Comparison of ENCODE assay signal across 8 cellular contexts in the genomic region with DNA sequence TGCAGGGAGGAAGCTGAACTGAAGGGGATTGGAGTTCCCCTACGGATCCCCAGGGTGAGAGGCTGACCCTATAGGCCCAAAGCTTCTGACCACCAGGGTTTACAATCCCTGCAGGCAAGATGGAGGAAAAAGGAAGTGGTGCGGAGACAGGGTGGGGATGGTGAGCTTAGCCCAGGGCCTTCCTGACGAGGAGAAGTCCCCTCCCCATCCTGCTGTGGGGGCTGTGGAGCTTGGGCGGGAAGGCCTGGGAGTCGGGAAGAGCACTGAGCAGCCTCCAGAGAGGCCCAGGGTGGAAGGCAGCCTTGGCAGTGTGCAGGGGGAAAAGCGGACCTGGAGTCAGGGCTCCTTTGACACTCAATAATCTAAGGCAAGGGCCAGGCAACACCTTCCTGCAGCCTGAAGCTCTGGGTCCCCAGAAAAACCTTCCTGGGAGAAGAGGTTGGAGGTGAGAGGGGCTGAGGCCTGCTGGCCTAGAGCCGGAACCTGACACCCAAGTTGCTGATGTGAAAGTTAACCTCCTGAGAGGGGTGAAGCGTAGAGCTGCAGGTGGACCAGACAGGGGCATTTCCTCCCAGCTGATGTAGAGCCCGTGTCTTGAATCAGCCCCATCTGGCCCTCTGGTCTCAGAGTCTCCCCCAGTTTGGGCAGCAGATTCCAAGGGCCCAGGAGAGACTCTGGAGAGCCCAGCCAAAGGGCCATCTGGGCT. TPM values are rescaled to one million over a fixed set of nuclear protein-coding genes. Genes with fewer than 3 reads are reported as not detected.
DNase-seq lines count a peak whose midpoint lies in the region; ATAC-seq lines count a peak whose summit lies in the region.

No MANE protein-coding gene starts in this region.

- DNase-seq in activated CD8-positive, alpha-beta memory T cell treated with anti-CD3 and anti-CD28 coated beads, Interleukin-2, amount 50 U/mL, for 48 hours: peak; percentile 68
- no peak for DNase-seq in activated CD8-positive, alpha-beta memory T cell treated with anti-CD3 and anti-CD28 coated beads for 24 hours
- DNase-seq in NOMO-1 treated with DMSO at 0.1 percent for 48 hours (lab: John Stamatoyannopoulos, UW; ENCODE audit: unreplicated experiment): peak; percentile 72
- DNase-seq in cerebellar cortex (ENCODE audit: low spot score): peak; percentile 47
- DNase-seq in DMS153 treated with DMSO at 0.1 percent for 48 hours (lab: John Stamatoyannopoulos, UW; ENCODE audit: unreplicated experiment): no peak
- no peak for DNase-seq in AG08396 (ENCODE audit: low spot score)

- peak; percentile 15 for ATAC-seq in HG02610 (IDR thresholded peaks at IDR 0.05; ENCODE audit: unreplicated experiment)

- H3K9me3 ChIP-seq in mononuclear cell (ENCODE audit: low read depth, low read length): no peaks in the 10 kb centered on the region

- H3K27me3 ChIP-seq in mononuclear cell (ENCODE audit: insufficient read depth, low read length): no peaks in the 10 kb centered on the region

- H3K4me3 ChIP-seq in mononuclear cell (ENCODE audit: low read length): peak overlapping the region; percentile 45

- peaks cover 97% of the 10 kb centered on the region for H3K4me1 ChIP-seq in mononuclear cell (ENCODE audit: insufficient read depth, low read length)

RNA-seq across cellular contexts. Expression of a gene that starts 6.1 kb away (rescaled TPM):
- 25.4 TPM for total RNA-seq in mononuclear cell

RNA-seq across cellular contexts. Expression of a gene that starts 40.6 kb away (rescaled TPM):
- total RNA-seq in mononuclear cell: 3.8 TPM

RNA-seq across cellular contexts. Expression of a gene that starts 55.0 kb away (rescaled TPM):
- 0.42 TPM for total RNA-seq in mononuclear cell

Comparison
In these comparisons a context has a peak if more than half of its experiments do, and no peak if none do; other contexts are left out.
1. DNase-seq: peak in activated CD8-positive, alpha-beta memory T cell treated with anti-CD3 and anti-CD28 coated beads, Interleukin-2, amount 50 U/mL, for 48 hours (single experiment), NOMO-1 treated with DMSO at 0.1 percent for 48 hours (single experiment) and cerebellar cortex (single experiment); none in activated CD8-positive, alpha-beta memory T cell treated with anti-CD3 and anti-CD28 coated beads for 24 hours (single experiment), DMS153 treated with DMSO at 0.1 percent for 48 hours (single experiment) and AG08396 (single experiment).